In genomic region chr7:121438017-121438955, GRCh38 we compare ENCODE assay signal across 8 cellular contexts. TPM values are rescaled to one million over a fixed set of nuclear protein-coding genes. Genes with fewer than 3 reads are reported as not detected.
A peak's percentile ranks its signal among the peaks of the same experiment; 100 is the strongest.
DNase-seq lines count a peak whose midpoint lies in the region; ATAC-seq and TF ChIP-seq lines count a peak whose summit lies in the region.
"Not testable (repeated sequence)": the region's sequence is repeated elsewhere in the genome, so short reads cannot be mapped to it uniquely, and the experiment has no call there.

No MANE protein-coding gene starts in this region.

- H3K36me3 Mint-ChIP-seq in GM23338 (ENCODE audit: low read depth), result peaks cover 14% of the 10 kb centered on the region; the same call in 2 of the 3 replicates
- not testable (repeated sequence) for H3K36me3 Mint-ChIP-seq in activated naive CD8-positive, alpha-beta T cell; glutamatergic neuron (ENCODE audit: unreplicated experiment); neural progenitor cell

- H3K4me1 ChIP-seq in GM23338 (ENCODE audit: insufficient read depth), result peaks cover 16% of the 10 kb centered on the region
- H3K4me1 ChIP-seq in neural progenitor cell, result peaks cover 19% of the 10 kb centered on the region

- H3F3A ChIP-seq in GM23338 (replicated peaks; ENCODE audit: low read depth); neural progenitor cell (ENCODE audit: low read depth): not testable (repeated sequence)

- H2AFZ ChIP-seq in GM23338, result peak overlapping the region; percentile 69
- not testable (repeated sequence) for H2AFZ ChIP-seq in neural progenitor cell (replicated peaks)

- peaks cover 17% of the 10 kb centered on the region for H3K9me3 Mint-ChIP-seq in GM23338
- not testable (repeated sequence) for H3K9me3 Mint-ChIP-seq in activated naive CD8-positive, alpha-beta T cell (ENCODE audit: low read depth); glutamatergic neuron (ENCODE audit: unreplicated experiment)
- peaks cover 14% of the 10 kb centered on the region for H3K9me3 Mint-ChIP-seq in neural progenitor cell

- not testable (repeated sequence) for H3K36me3 ChIP-seq in GM23338 (ENCODE audit: insufficient read depth); neural progenitor cell

- H3K27ac ChIP-seq in GM23338 (ENCODE audit: low read depth) (peak overlapping the region; percentile 51), neural progenitor cell (peak overlapping the region; percentile 27)

- TF ChIP-seq POLR2A in NB4 (IDR thresholded peaks at IDR 0.05; ENCODE audit: extremely low read depth, insufficient read length), result not testable (repeated sequence)

- not testable (repeated sequence) for H3K9ac ChIP-seq in neural progenitor cell

- DNase-seq in DMS153 (lab: John Stamatoyannopoulos, UW) (peak; percentile 19), GM23338 (ENCODE audit: low spot score) (peak; percentile 82), NB4 (ENCODE audit: low read depth) (peak; percentile 66), UCSD-AML1 (lab: John Stamatoyannopoulos, UW; ENCODE audit: unreplicated experiment) (peak; percentile 10), glutamatergic neuron (peak; percentile 90), neural progenitor cell (ENCODE audit: low spot score) (peak; percentile 89)
- DNase-seq in stimulated activated CD8-positive, alpha-beta memory T cell treated with anti-CD3 and anti-CD28 coated beads, Interleukin-4, amount 100 ng/mL, for 24 hours (ENCODE audit: low read depth), result peak; percentile 49

- H3K4me3 ChIP-seq in GM23338 (peak overlapping the region; percentile 2; the same call in 1 of the 2 replicates), neural progenitor cell (peak overlapping the region; percentile 8)
- not testable (repeated sequence) for H3K4me3 ChIP-seq in NB4 (ENCODE audit: low read depth, low read length)

- not testable (repeated sequence) for H3K9me2 ChIP-seq in GM23338 (ENCODE audit: insufficient read depth)

- H3K27ac Mint-ChIP-seq in GM23338 (peak overlapping the region; percentile 91), glutamatergic neuron (ENCODE audit: unreplicated experiment) (peak overlapping the region; percentile 97), neural progenitor cell (peak overlapping the region; percentile 96)
- H3K27ac Mint-ChIP-seq in activated naive CD8-positive, alpha-beta T cell, result peak overlapping the region; percentile 86

- H3K4me3 Mint-ChIP-seq in GM23338 (peak overlapping the region; percentile 47; the same call in 2 of the 3 replicates), glutamatergic neuron (ENCODE audit: unreplicated experiment) (peak overlapping the region; percentile 53), neural progenitor cell (peak overlapping the region; percentile 70)
- peak overlapping the region; percentile 78 for H3K4me3 Mint-ChIP-seq in activated naive CD8-positive, alpha-beta T cell

- not testable (repeated sequence) for H4K20me1 ChIP-seq in GM23338 (replicated peaks; ENCODE audit: insufficient read depth); neural progenitor cell (ENCODE audit: low read depth)

- not testable (repeated sequence) for H3K79me2 ChIP-seq in GM23338 (replicated peaks; ENCODE audit: insufficient read depth); neural progenitor cell (ENCODE audit: low read depth)

- not testable (repeated sequence) for H3K27me3 Mint-ChIP-seq in GM23338 (ENCODE audit: insufficient read depth, low read depth, poor library complexity); activated naive CD8-positive, alpha-beta T cell; glutamatergic neuron (ENCODE audit: unreplicated experiment); neural progenitor cell (ENCODE audit: insufficient read depth, low read depth)

- H3K4me2 ChIP-seq in GM23338 (peak overlapping the region; percentile 63), neural progenitor cell (peak overlapping the region; percentile 60)

- not testable (repeated sequence) for H3K9me3 ChIP-seq in neural progenitor cell (ENCODE audit: low read depth)

- not testable (repeated sequence) for TF ChIP-seq CTCF in GM23338 (conservative IDR thresholded peaks at IDR 0.05; ENCODE audit: low read depth in 2 of 2); NB4 (IDR thresholded peaks at IDR 0.05; ENCODE audit: low read depth, low read length)
- TF ChIP-seq CTCF in glutamatergic neuron (IDR thresholded peaks at IDR 0.05; ENCODE audit: partially characterized antibody, unreplicated experiment) (peak; percentile 19), neural progenitor cell (IDR thresholded peaks at IDR 0.05) (peak; percentile 28)

- ATAC-seq in GM23338, result peak; percentile 81

- not testable (repeated sequence) for H3K27me3 ChIP-seq in GM23338 (ENCODE audit: insufficient read depth); neural progenitor cell

- H3K4me1 Mint-ChIP-seq in GM23338 (peaks cover 15% of the 10 kb centered on the region; the same call in 2 of the 3 replicates), neural progenitor cell (peaks cover 16% of the 10 kb centered on the region)
- H3K4me1 Mint-ChIP-seq in activated naive CD8-positive, alpha-beta T cell (ENCODE audit: low read depth), result peaks cover 39% of the 10 kb centered on the region
- H3K4me1 Mint-ChIP-seq in glutamatergic neuron (ENCODE audit: low read depth, unreplicated experiment), result not testable (repeated sequence)

TF ChIP-seq in GM23338, 12 proteins besides CTCF, POLR2A, EP300 and RAD21:
- peak; percentile 29; the same call in 1 of the 2 replicates for TF ChIP-seq POLR2AphosphoS5 (IDR thresholded peaks at IDR 0.05; ENCODE audit: low read depth)

RNA-seq across cellular contexts. Expression of gene FAM3C, which starts 42.2 kb away (rescaled TPM):
- total RNA-seq in GM23338 (2014; rRNA removed; shearing (Covaris generic)), result 59.1 and 60.3 TPM in 2 replicates
- polyA plus RNA-seq in GM23338 (2016; fragmentation: Nextera tagmentation; extraction: Ambion mirVana), result 28.4 and 33.9 TPM in 2 replicates
- total RNA-seq in glutamatergic neuron (ENCODE audit: unreplicated experiment) (19.9 TPM), neural progenitor cell (ENCODE audit: low replicate concordance) (52.4 and 96.7 TPM in 2 replicates)

Comparison
In these comparisons a context has a peak if more than half of its experiments do, and no peak if none do; other contexts are left out.
1. DNase-seq: peak in every context shown above with its lines; median percentile 90 in glutamatergic neuron; 89 in neural progenitor cell; 82 in GM23338; 66 in NB4; 49 in stimulated activated CD8-positive, alpha-beta memory T cell treated with anti-CD3 and anti-CD28 coated beads, Interleukin-4, amount 100 ng/mL, for 24 hours; 19 in DMS153; 10 in UCSD-AML1.